9 cellular contexts compared by ENCODE assay signal in genomic region chr2:48356701-48357322, GRCh38. TPM values are rescaled to one million over a fixed set of nuclear protein-coding genes. Genes with fewer than 3 reads are reported as not detected.
DNase-seq lines count a peak whose midpoint lies in the region; ATAC-seq and TF ChIP-seq lines count a peak whose summit lies in the region.
"Had no signal": no experiment of that assay in that cellular context is flagged by ENCODE, and none has a peak within 500 bp of the region (broad histone marks: within the 10 kb centered on the region; RNA-seq: fewer than 3 reads in every experiment).

No MANE protein-coding gene starts in this region.

- TF ChIP-seq POLR2A in spleen (IDR thresholded peaks at IDR 0.05), result no peak

- no peaks in the 10 kb centered on the region for H3K27me3 ChIP-seq in spleen (replicated peaks in 1 of 7)

- H3K4me1 Mint-ChIP-seq in activated T-helper 17 cell treated with anti-CD3 and anti-CD28 coated beads, Interleukin-2, amount 50 U/mL, for 72 hours, result peaks cover 48% of the 10 kb centered on the region

- H3K36me3 Mint-ChIP-seq in activated T-helper 17 cell treated with anti-CD3 and anti-CD28 coated beads, Interleukin-2, amount 50 U/mL, for 72 hours (ENCODE audit: low read depth), result peaks cover 86% of the 10 kb centered on the region

- peaks cover 0 to 4% (median 0%) of the 10 kb centered on the region in 8 donors for H3K9me3 ChIP-seq in spleen

- intact Hi-C loops in spleen (cut with DNase I; ENCODE audit: low total_unique reads), result no loop called here

- no peaks in the 10 kb centered on the region for H3K27me3 Mint-ChIP-seq in activated T-helper 17 cell treated with anti-CD3 and anti-CD28 coated beads, Interleukin-2, amount 50 U/mL, for 72 hours

- no peaks in the 10 kb centered on the region for H3K9me3 Mint-ChIP-seq in activated T-helper 17 cell treated with anti-CD3 and anti-CD28 coated beads, Interleukin-2, amount 50 U/mL, for 72 hours

- peak; percentile 34 for DNase-seq in GM13976 (ENCODE audit: low spot score)
- DNase-seq in KBM-7, result peak; percentile 77
- DNase-seq in spleen, result no peak
- no peak for DNase-seq in cortex of kidney (lab: John Stamatoyannopoulos, UW)
- no peak for DNase-seq in NCI-H187 (lab: John Stamatoyannopoulos, UW)

- 19 to 28% (median 22%) methylated on average over 5 of the region's 5 CpGs for WGBS in spleen, 5 donors

- H3K27ac ChIP-seq in spleen, result peak overlapping the region; percentile 23 to 85 (median 64)

- TF ChIP-seq CTCF in GM13976 (IDR thresholded peaks at IDR 0.05; ENCODE audit: borderline replicate concordance, control extremely low read depth, extremely low read depth, insufficient read depth, missing control alignments) (no peak), spleen (IDR thresholded peaks at IDR 0.05 in 8 of 11, conservative IDR thresholded peaks at IDR 0.05 in 3 of 11) (no peak)

- ATAC-seq in GM21447 (IDR thresholded peaks at IDR 0.05; ENCODE audit: unreplicated experiment) (peak; percentile 62), HG02763 (IDR thresholded peaks at IDR 0.05; ENCODE audit: unreplicated experiment) (no peak)
- ATAC-seq in activated T-helper 17 cell treated with anti-CD3 and anti-CD28 coated beads, Interleukin-2, amount 50 U/mL, for 72 hours (replicated peaks), result peak; percentile 93

- H3K4me1 ChIP-seq in spleen, result peaks cover 34 to 97% (median 62%) of the 10 kb centered on the region in 6 donors

- H3K36me3 ChIP-seq in spleen, result peaks cover 0 to 17% (median 2%) of the 10 kb centered on the region in 6 donors

- peak overlapping the region; percentile 99 for H3K27ac Mint-ChIP-seq in activated T-helper 17 cell treated with anti-CD3 and anti-CD28 coated beads, Interleukin-2, amount 50 U/mL, for 72 hours

- in situ Hi-C loops in GM13976 (cut with MboI; ENCODE audit: low sequenced_read_pairs, unreplicated experiment) (no loop called here), KBM-7 (cut with MboI; ENCODE audit: low pct_unique_long_range_greater_than_20kb, low sequenced_read_pairs) (no loop called here)

- H3K4me3 Mint-ChIP-seq in activated T-helper 17 cell treated with anti-CD3 and anti-CD28 coated beads, Interleukin-2, amount 50 U/mL, for 72 hours, result peak overlapping the region; percentile 82
- H3K4me3 Mint-ChIP-seq: nephron had no signal

- H3K4me3 ChIP-seq in spleen, result peak overlapping the region in 1 of 8 donors; percentile 42

RNA-seq across cellular contexts. Expression of gene FOXN2, which starts 42.3 kb away (rescaled TPM):
- total RNA-seq in activated T-helper 17 cell treated with anti-CD3 and anti-CD28 coated beads, Interleukin-2, amount 50 U/mL, for 72 hours, result 10 to 100 TPM; 45.2 to 48.5 TPM
- 10 to 100 TPM; 47.0 to 82.0 (median 56.5) TPM for total RNA-seq in spleen
- polyA plus RNA-seq in spleen, result 10 to 100 TPM in 1 of 3 donors, 1 to 10 TPM in 2; 6.9 to 10.0 (median 8.7) TPM

Comparison
In these comparisons a context has a peak if more than half of its experiments do, and no peak if none do; other contexts are left out.
1. DNase-seq: peak in GM13976 (single experiment) and KBM-7 (single experiment); none in spleen (single experiment), cortex of kidney (single experiment) and NCI-H187 (0 of 2).